1 cellular context compared by ENCODE assay signal in the genomic region with DNA sequence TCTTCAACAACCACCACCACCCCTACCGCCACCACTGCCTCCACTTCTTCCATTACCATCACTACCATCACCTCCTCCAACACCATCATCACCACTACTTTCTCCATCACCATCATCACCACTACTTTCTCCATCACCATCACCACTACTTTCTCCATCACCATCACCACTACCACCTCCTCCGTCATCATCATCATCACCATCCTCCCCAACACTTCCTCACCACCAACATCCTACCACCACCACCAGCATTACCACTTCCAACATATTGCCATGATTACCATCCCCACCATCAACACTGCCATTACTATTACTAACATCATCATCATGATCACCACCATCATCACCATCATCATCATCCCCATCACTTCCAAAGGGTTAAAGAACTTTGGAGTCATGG.
TF ChIP-seq lines count a peak whose summit lies in the region.

No MANE protein-coding gene starts in this region.

TF ChIP-seq in HEK293, 187 proteins besides CTCF, POLR2A, EP300 and RAD21 (continued from another document):
- TF ChIP-seq, protein P1, sequence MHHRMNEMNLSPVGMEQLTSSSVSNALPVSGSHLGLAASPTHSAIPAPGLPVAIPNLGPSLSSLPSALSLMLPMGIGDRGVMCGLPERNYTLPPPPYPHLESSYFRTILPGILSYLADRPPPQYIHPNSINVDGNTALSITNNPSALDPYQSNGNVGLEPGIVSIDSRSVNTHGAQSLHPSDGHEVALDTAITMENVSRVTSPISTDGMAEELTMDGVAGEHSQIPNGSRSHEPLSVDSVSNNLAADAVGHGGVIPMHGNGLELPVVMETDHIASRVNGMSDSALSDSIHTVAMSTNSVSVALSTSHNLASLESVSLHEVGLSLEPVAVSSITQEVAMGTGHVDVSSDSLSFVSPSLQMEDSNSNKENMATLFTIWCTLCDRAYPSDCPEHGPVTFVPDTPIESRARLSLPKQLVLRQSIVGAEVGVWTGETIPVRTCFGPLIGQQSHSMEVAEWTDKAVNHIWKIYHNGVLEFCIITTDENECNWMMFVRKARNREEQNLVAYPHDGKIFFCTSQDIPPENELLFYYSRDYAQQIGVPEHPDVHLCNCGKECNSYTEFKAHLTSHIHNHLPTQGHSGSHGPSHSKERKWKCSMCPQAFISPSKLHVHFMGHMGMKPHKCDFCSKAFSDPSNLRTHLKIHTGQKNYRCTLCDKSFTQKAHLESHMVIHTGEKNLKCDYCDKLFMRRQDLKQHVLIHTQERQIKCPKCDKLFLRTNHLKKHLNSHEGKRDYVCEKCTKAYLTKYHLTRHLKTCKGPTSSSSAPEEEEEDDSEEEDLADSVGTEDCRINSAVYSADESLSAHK (tag by site-specific recombination; IDR thresholded peaks at IDR 0.05): no peak
- TF ChIP-seq, protein P2, sequence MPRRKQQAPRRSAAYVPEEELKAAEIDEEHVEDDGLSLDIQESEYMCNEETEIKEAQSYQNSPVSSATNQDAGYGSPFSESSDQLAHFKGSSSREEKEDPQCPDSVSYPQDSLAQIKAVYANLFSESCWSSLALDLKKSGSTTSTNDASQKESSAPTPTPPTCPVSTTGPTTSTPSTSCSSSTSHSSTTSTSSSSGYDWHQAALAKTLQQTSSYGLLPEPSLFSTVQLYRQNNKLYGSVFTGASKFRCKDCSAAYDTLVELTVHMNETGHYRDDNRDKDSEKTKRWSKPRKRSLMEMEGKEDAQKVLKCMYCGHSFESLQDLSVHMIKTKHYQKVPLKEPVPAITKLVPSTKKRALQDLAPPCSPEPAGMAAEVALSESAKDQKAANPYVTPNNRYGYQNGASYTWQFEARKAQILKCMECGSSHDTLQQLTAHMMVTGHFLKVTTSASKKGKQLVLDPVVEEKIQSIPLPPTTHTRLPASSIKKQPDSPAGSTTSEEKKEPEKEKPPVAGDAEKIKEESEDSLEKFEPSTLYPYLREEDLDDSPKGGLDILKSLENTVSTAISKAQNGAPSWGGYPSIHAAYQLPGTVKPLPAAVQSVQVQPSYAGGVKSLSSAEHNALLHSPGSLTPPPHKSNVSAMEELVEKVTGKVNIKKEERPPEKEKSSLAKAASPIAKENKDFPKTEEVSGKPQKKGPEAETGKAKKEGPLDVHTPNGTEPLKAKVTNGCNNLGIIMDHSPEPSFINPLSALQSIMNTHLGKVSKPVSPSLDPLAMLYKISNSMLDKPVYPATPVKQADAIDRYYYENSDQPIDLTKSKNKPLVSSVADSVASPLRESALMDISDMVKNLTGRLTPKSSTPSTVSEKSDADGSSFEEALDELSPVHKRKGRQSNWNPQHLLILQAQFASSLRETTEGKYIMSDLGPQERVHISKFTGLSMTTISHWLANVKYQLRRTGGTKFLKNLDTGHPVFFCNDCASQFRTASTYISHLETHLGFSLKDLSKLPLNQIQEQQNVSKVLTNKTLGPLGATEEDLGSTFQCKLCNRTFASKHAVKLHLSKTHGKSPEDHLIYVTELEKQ (tag by site-specific recombination; IDR thresholded peaks at IDR 0.05; ENCODE audit: borderline replicate concordance): no peak
- TF ChIP-seq ZNF747 (tag by site-specific recombination; IDR thresholded peaks at IDR 0.05): no peak
- TF ChIP-seq ZNF157 (tag by site-specific recombination; IDR thresholded peaks at IDR 0.05): no peak
- TF ChIP-seq, protein P3, sequence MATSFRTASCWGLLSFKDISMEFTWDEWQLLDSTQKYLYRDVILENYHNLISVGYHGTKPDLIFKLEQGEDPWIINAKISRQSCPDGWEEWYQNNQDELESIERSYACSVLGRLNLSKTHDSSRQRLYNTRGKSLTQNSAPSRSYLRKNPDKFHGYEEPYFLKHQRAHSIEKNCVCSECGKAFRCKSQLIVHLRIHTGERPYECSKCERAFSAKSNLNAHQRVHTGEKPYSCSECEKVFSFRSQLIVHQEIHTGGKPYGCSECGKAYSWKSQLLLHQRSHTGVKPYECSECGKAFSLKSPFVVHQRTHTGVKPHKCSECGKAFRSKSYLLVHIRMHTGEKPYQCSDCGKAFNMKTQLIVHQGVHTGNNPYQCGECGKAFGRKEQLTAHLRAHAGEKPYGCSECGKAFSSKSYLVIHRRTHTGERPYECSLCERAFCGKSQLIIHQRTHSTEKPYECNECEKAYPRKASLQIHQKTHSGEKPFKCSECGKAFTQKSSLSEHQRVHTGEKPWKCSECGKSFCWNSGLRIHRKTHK (tag by site-specific recombination; IDR thresholded peaks at IDR 0.05): no peak
- no peak for TF ChIP-seq ZNF311 (tag by site-specific recombination; IDR thresholded peaks at IDR 0.05; ENCODE audit: borderline replicate concordance)
- TF ChIP-seq ZNF600 (tag by site-specific recombination; IDR thresholded peaks at IDR 0.05): no peak
- no peak for TF ChIP-seq ZNF211 (tag by site-specific recombination; IDR thresholded peaks at IDR 0.05; ENCODE audit: low read depth)
- TF ChIP-seq, protein P4, sequence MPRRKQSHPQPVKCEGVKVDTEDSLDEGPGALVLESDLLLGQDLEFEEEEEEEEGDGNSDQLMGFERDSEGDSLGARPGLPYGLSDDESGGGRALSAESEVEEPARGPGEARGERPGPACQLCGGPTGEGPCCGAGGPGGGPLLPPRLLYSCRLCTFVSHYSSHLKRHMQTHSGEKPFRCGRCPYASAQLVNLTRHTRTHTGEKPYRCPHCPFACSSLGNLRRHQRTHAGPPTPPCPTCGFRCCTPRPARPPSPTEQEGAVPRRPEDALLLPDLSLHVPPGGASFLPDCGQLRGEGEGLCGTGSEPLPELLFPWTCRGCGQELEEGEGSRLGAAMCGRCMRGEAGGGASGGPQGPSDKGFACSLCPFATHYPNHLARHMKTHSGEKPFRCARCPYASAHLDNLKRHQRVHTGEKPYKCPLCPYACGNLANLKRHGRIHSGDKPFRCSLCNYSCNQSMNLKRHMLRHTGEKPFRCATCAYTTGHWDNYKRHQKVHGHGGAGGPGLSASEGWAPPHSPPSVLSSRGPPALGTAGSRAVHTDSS (tag by site-specific recombination; IDR thresholded peaks at IDR 0.05): peak; percentile 69; the same call in 1 of the 2 replicates
- TF ChIP-seq ZNF239 (tag by site-specific recombination; IDR thresholded peaks at IDR 0.05): no peak
- no peak for TF ChIP-seq ZNF530 (tag by site-specific recombination; IDR thresholded peaks at IDR 0.05; ENCODE audit: low read depth)
- TF ChIP-seq TCF7L2 (IDR thresholded peaks at IDR 0.05; ENCODE audit: borderline replicate concordance, low read depth, low read length): no peak
- no peak for TF ChIP-seq ZNF843 (tag by site-specific recombination; IDR thresholded peaks at IDR 0.05)
- TF ChIP-seq SP2 (tag by site-specific recombination; IDR thresholded peaks at IDR 0.05): no peak
- no peak for TF ChIP-seq ZSCAN30 (tag by site-specific recombination; IDR thresholded peaks at IDR 0.05)
- TF ChIP-seq ZNF2 (tag by site-specific recombination; IDR thresholded peaks at IDR 0.05): no peak
- TF ChIP-seq, protein P5, sequence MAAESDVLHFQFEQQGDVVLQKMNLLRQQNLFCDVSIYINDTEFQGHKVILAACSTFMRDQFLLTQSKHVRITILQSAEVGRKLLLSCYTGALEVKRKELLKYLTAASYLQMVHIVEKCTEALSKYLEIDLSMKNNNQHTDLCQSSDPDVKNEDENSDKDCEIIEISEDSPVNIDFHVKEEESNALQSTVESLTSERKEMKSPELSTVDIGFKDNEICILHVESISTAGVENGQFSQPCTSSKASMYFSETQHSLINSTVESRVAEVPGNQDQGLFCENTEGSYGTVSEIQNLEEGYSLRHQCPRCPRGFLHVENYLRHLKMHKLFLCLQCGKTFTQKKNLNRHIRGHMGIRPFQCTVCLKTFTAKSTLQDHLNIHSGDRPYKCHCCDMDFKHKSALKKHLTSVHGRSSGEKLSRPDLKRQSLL (tag by site-specific recombination; IDR thresholded peaks at IDR 0.05): peak; percentile 31; the same call in 1 of the 2 replicates
